In the genomic region with DNA sequence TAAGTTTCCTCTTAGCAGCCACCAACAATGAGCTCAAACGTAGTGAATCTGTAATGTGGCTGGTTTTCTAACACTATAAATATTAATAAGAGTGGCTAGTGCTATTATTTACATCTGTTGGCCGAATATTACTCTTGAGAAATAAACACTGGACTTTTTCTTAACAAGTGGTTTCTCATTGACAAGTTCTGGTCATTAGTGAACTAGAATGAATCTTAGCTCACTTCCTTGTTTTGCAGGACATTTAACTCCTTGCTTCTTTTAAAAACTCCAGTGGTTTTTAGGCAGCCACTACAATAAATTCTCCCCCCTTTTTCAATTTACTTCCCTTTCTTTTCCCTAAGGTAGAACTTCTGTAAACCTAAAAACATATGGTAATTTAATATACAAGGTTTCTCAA, we compare ENCODE assay signal across 21 cellular contexts.
DNase-seq lines count a peak whose midpoint lies in the region; ATAC-seq and TF ChIP-seq lines count a peak whose summit lies in the region.
"Had no signal": no experiment of that assay in that cellular context is flagged by ENCODE, and none has a peak within 500 bp of the region (broad histone marks: within the 10 kb centered on the region; RNA-seq: fewer than 3 reads in every experiment).

No MANE protein-coding gene starts in this region.

- DNase-seq in mammary epithelial cell: no peak
- DNase-seq in MCF 10A (ENCODE audit: unreplicated experiment): no peak
- peak; percentile 11 for DNase-seq in SKM-1 (lab: John Stamatoyannopoulos, UW; ENCODE audit: unreplicated experiment)
- no peak for DNase-seq in immature natural killer cell
- no peak for DNase-seq in stimulated activated naive B cell treated with anti-CD40 and anti-IgM and Interleukin-4, amounts not matched to agents 10 μg/mL and 1 μg/mL and 100 μg/mL, for 72 hours
- DNase-seq in Ammon's horn (ENCODE audit: low spot score): no peak
- no peak for DNase-seq in kidney glomerular epithelial cell (lab: John Stamatoyannopoulos, UW)
- DNase-seq: ACHN; AML-193; Calu3; CD4-positive, CD25-positive, alpha-beta regulatory T cell; DMS79; IMR-90; NCI-H1436; NCI-H2029 treated with DMSO at 0.1 percent for 48 hours; NCI-H510A treated with DMSO at 0.1 percent for 48 hours; NCI-H82; Right ventricle myocardium superior had no signal

- H3K4me1 Mint-ChIP-seq in MCF 10A (ENCODE audit: insufficient read depth, unreplicated experiment): peaks cover 6% of the 10 kb centered on the region
- peaks cover 1 to 31% of the 10 kb centered on the region in 2 donors for H3K4me1 Mint-ChIP-seq in immature natural killer cell
- no peaks in the 10 kb centered on the region for H3K4me1 Mint-ChIP-seq in stimulated activated naive B cell treated with anti-CD40 and anti-IgM and Interleukin-4, amounts not matched to agents 10 μg/mL and 1 μg/mL and 100 μg/mL, for 72 hours

- POLR2A ChIA-PET in MCF 10A (lab: Yijun Ruan, JAX): no interaction called here

- no peak overlapping the region for H2AFZ ChIP-seq in mammary epithelial cell (ENCODE audit: low read depth, low read length)

- H3K27me3 ChIP-seq in mammary epithelial cell (ENCODE audit: insufficient read depth, low read length): no peaks in the 10 kb centered on the region

- intact Hi-C loops in mammary epithelial cell (cut with micrococcal nuclease): no loop called here
- intact Hi-C loops in MCF 10A (cut with micrococcal nuclease): no loop called here

- no peaks in the 10 kb centered on the region for H3K36me3 ChIP-seq in mammary epithelial cell (ENCODE audit: insufficient read depth, low read length)
- H3K36me3 ChIP-seq: HAP-1 had no signal

- no peak overlapping the region for H3K4me2 ChIP-seq in mammary epithelial cell (ENCODE audit: insufficient read depth, low read depth, low read length)

- no peak for ATAC-seq in stimulated activated naive B cell treated with anti-CD40 and anti-IgM and Interleukin-4, amounts not matched to agents 10 μg/mL and 1 μg/mL and 100 μg/mL, for 72 hours (replicated peaks)
- no peak for ATAC-seq in GM19351 (IDR thresholded peaks at IDR 0.05; ENCODE audit: unreplicated experiment)

- CTCF ChIA-PET in mammary epithelial cell (lab: Charles Lee; ENCODE audit: low non-redundant PET): no interaction called here
- CTCF ChIA-PET in MCF 10A (lab: Yijun Ruan, JAX): no interaction called here

- H3K4me3 Mint-ChIP-seq in MCF 10A (ENCODE audit: unreplicated experiment) (no peak overlapping the region), immature natural killer cell (no peak overlapping the region)
- H3K4me3 Mint-ChIP-seq in stimulated activated naive B cell treated with anti-CD40 and anti-IgM and Interleukin-4, amounts not matched to agents 10 μg/mL and 1 μg/mL and 100 μg/mL, for 72 hours: no peak overlapping the region
- H3K4me3 Mint-ChIP-seq: CD4-positive, CD25-positive, alpha-beta regulatory T cell had no signal

- H3K36me3 Mint-ChIP-seq in MCF 10A (ENCODE audit: insufficient read depth, unreplicated experiment) (peaks cover 13% of the 10 kb centered on the region), immature natural killer cell (peaks cover 21 to 31% (median 29%) of the 10 kb centered on the region in 3 donors)
- peaks cover 34 to 45% of the 10 kb centered on the region in 2 donors for H3K36me3 Mint-ChIP-seq in stimulated activated naive B cell treated with anti-CD40 and anti-IgM and Interleukin-4, amounts not matched to agents 10 μg/mL and 1 μg/mL and 100 μg/mL, for 72 hours

- H3K27ac Mint-ChIP-seq in MCF 10A (ENCODE audit: low read depth, unreplicated experiment) (no peak overlapping the region), immature natural killer cell (peak overlapping the region in 5 of 6 donors; percentile 53 to 71 (median 62))
- peak overlapping the region; percentile 85 for H3K27ac Mint-ChIP-seq in stimulated activated naive B cell treated with anti-CD40 and anti-IgM and Interleukin-4, amounts not matched to agents 10 μg/mL and 1 μg/mL and 100 μg/mL, for 72 hours
- H3K27ac Mint-ChIP-seq: CD4-positive, CD25-positive, alpha-beta regulatory T cell had no signal

- dilution Hi-C loops in mammary epithelial cell (cut with HindIII; ENCODE audit: low sequenced_read_pairs): no loop called here

- H3K9me3 Mint-ChIP-seq in MCF 10A (ENCODE audit: unreplicated experiment) (no peaks in the 10 kb centered on the region), immature natural killer cell (no peaks in the 10 kb centered on the region)
- H3K9me3 Mint-ChIP-seq in stimulated activated naive B cell treated with anti-CD40 and anti-IgM and Interleukin-4, amounts not matched to agents 10 μg/mL and 1 μg/mL and 100 μg/mL, for 72 hours: peaks cover 0 to 2% of the 10 kb centered on the region in 2 donors

- TF ChIP-seq CTCF in mammary epithelial cell (conservative IDR thresholded peaks at IDR 0.05 in 1 of 2, IDR thresholded peaks at IDR 0.05 in 1 of 2; ENCODE audit: extremely low read depth in 1 of 2, insufficient read depth in 1 of 2, low read depth in 1 of 2, low read length in 2 of 2) (no peak), MCF 10A (IDR thresholded peaks at IDR 0.05; ENCODE audit: unreplicated experiment) (no peak)

- in situ Hi-C loops in mammary epithelial cell (cut with MboI; ENCODE audit: low sequenced_read_pairs in 2 of 2): no loop called here

- no peaks in the 10 kb centered on the region for H3K79me2 ChIP-seq in mammary epithelial cell (ENCODE audit: insufficient read depth, low read length)

- H3K27me3 Mint-ChIP-seq in MCF 10A (ENCODE audit: insufficient read depth, unreplicated experiment): no peaks in the 10 kb centered on the region
- H3K27me3 Mint-ChIP-seq in immature natural killer cell (ENCODE audit: low read depth in 3 of 3): peaks cover under 1 to 8% (median 6%) of the 10 kb centered on the region in 3 donors
- H3K27me3 Mint-ChIP-seq in stimulated activated naive B cell treated with anti-CD40 and anti-IgM and Interleukin-4, amounts not matched to agents 10 μg/mL and 1 μg/mL and 100 μg/mL, for 72 hours: no peaks in the 10 kb centered on the region
- H3K27me3 Mint-ChIP-seq: CD4-positive, CD25-positive, alpha-beta regulatory T cell had no signal

- H3K9ac ChIP-seq in mammary epithelial cell (ENCODE audit: insufficient read depth, low read length): no peak overlapping the region

- WGBS in mammary epithelial cell (ENCODE audit: low coverage, missing lambda C conversion rate): 85% methylated on average over 2 of the region's 2 CpGs

- H3K4me3 ChIP-seq in mammary epithelial cell (replicated peaks in 1 of 3; ENCODE audit: insufficient read depth in 1 of 3, low read depth in 2 of 3, low read length in 3 of 3): no peak overlapping the region
- H3K4me3 ChIP-seq: HAP-1, SK-N-MC had no signal

- H4K20me1 ChIP-seq in mammary epithelial cell (ENCODE audit: insufficient read depth, low read length): no peaks in the 10 kb centered on the region

- H3K4me1 ChIP-seq in mammary epithelial cell (ENCODE audit: insufficient read depth, low read length): no peaks in the 10 kb centered on the region
- H3K4me1 ChIP-seq: HAP-1 had no signal

- BruUV-seq in mammary epithelial cell (replicated peaks; lab: Mats Ljungman, UMichigan): TSS peak; percentile 39
- BruUV-seq in MCF 10A (replicated peaks; lab: Mats Ljungman, UMichigan): no TSS peak

- no peaks in the 10 kb centered on the region for H3K9me3 ChIP-seq in mammary epithelial cell (replicated peaks; ENCODE audit: insufficient read depth, low read length)
- H3K9me3 ChIP-seq: HAP-1 had no signal

- H3K27ac ChIP-seq in mammary epithelial cell (ENCODE audit: insufficient read depth, low read depth, low read length): no peak overlapping the region
- H3K27ac ChIP-seq: SK-N-MC had no signal
